28 cellular contexts compared by ENCODE assay signal in genomic region chr2:201361078-201361477, GRCh38. TPM values are rescaled to one million over a fixed set of nuclear protein-coding genes. Genes with fewer than 3 reads are reported as not detected.
"Had no signal": no experiment of that assay in that cellular context is flagged by ENCODE, and none has a peak within 500 bp of the region (broad histone marks: within the 10 kb centered on the region; RNA-seq: fewer than 3 reads in every experiment).

No MANE protein-coding gene starts in this region.

- H3K27ac ChIP-seq: coronary artery, esophagus muscularis mucosa, foreskin keratinocyte, gastroesophageal sphincter, heart left ventricle, hepatocyte, ovary, psoas muscle, sigmoid colon, testis, tibial artery had no signal

- H3K4me3 ChIP-seq: coronary artery, esophagus muscularis mucosa, gastroesophageal sphincter, heart left ventricle, hepatocyte, ovary, psoas muscle, sigmoid colon, testis, tibial artery had no signal

- H3K9me3 ChIP-seq: esophagus muscularis mucosa, gastroesophageal sphincter, ovary, psoas muscle, sigmoid colon, testis, tibial artery had no signal

- H3K4me1 Mint-ChIP-seq: natural killer cell had no signal

- H2AFZ ChIP-seq: hepatocyte had no signal

- H3K27ac Mint-ChIP-seq: mesothelial cell of epicardium; natural killer cell; stimulated activated memory B cell treated with anti-CD40 and anti-IgM and Interleukin-4, amounts not matched to agents 10 μg/mL and 1 μg/mL and 100 μg/mL, for 72 hours; type B pancreatic cell had no signal

- H3K4me2 ChIP-seq: hepatocyte had no signal

- H3K9me3 Mint-ChIP-seq: natural killer cell; stimulated activated memory B cell treated with anti-CD40 and anti-IgM and Interleukin-4, amounts not matched to agents 10 μg/mL and 1 μg/mL and 100 μg/mL, for 72 hours had no signal

- H3K4me1 ChIP-seq: foreskin keratinocyte, psoas muscle, testis had no signal

- H3K79me2 ChIP-seq: hepatocyte had no signal

- ATAC-seq: foreskin keratinocyte; gastroesophageal sphincter; heart left ventricle; left lobe of liver; natural killer cell; psoas muscle; right cardiac atrium; stimulated activated memory B cell treated with anti-CD40 and anti-IgM and Interleukin-4, amounts not matched to agents 10 μg/mL and 1 μg/mL and 100 μg/mL, for 72 hours; stimulated activated naive CD8-positive, alpha-beta T cell treated with anti-CD3 and anti-CD28 coated beads, Interleukin-15, Interleukin-2, amounts not matched to agents 100 U/mL and 50 U/mL, for 24 hours had no signal

- DNase-seq: dermis blood vessel endothelial cell; effector memory CD4-positive, alpha-beta T cell; foreskin keratinocyte; heart left ventricle; kidney; mesenchymal stem cell; natural killer cell; occipital lobe; ovary; posterior cingulate gyrus; psoas muscle; right cardiac atrium; sigmoid colon; stimulated activated CD4-positive, alpha-beta T cell treated with anti-CD3 and anti-CD28 coated beads, Interleukin-2, amount 100 ng/mL, for 24 hours; stimulated activated CD4-positive, alpha-beta T cell treated with anti-CD3 and anti-CD28 coated beads, Interleukin-4, amount 100 ng/mL, for 4 hours; stimulated activated naive CD8-positive, alpha-beta T cell treated with anti-CD3 and anti-CD28 coated beads, Interleukin-15, Interleukin-2, amounts not matched to agents 100 U/mL and 50 U/mL, for 24 hours; substantia nigra; testis; tibial artery had no signal

- H3K36me3 Mint-ChIP-seq: natural killer cell had no signal

- H3K4me3 Mint-ChIP-seq: mesothelial cell of epicardium; natural killer cell; stimulated activated memory B cell treated with anti-CD40 and anti-IgM and Interleukin-4, amounts not matched to agents 10 μg/mL and 1 μg/mL and 100 μg/mL, for 72 hours; type B pancreatic cell had no signal

- H3K27me3 ChIP-seq: esophagus muscularis mucosa, foreskin keratinocyte, gastroesophageal sphincter, heart left ventricle, hepatocyte, ovary, sigmoid colon, testis, tibial artery had no signal

- H3K36me3 ChIP-seq: ovary had no signal

- H3K27me3 Mint-ChIP-seq: stimulated activated memory B cell treated with anti-CD40 and anti-IgM and Interleukin-4, amounts not matched to agents 10 μg/mL and 1 μg/mL and 100 μg/mL, for 72 hours; type B pancreatic cell had no signal

RNA-seq across cellular contexts. Expression of gene FLACC1, which starts 3.9 kb away (rescaled TPM):
- total RNA-seq: epithelial cell of proximal tubule had no signal
